Comparison of ENCODE assay signal across 8 cellular contexts in the genomic region with DNA sequence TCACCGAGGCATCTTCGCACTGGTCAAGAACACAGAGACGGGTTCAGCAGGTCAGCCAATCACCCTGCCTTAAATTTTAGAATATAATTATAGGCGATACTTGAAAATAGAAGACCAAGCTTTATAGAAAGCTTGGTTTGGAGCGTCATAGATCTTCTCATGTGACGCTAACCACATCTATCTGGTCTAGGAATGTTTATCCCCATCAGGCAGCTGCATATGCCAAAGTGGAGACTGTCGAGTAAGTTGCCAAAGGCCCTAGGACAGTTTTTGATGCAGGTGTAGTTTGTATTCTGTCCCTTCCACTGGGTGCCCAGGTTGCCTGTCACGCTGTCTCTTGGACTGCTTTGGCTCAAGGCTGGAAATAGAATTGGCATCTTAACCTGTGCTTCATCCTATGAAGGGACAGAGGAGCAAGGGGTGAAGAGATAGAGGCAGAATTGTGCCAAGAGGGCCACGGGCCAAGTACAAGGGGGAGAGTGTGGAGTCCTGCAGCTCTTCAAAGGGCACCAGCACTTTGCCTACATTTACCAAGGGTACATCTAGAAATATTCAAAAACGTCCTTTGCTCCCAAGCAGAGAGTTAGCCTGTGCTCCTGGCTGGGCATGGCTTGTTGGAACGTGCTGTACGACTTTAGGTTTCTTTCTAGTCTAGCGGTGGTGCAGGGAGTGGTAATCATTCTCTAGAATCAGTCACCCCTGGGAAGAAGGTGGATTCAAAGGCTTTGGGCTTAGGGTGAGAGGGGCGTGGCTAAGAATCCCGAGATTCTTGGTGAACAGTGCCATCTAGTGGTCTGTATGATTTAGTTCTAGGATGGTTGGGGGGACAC. TPM values are rescaled to one million over a fixed set of nuclear protein-coding genes. Genes with fewer than 3 reads are reported as not detected.
A peak's percentile ranks its signal among the peaks of the same experiment; 100 is the strongest.
DNase-seq lines count a peak whose midpoint lies in the region; ATAC-seq and TF ChIP-seq lines count a peak whose summit lies in the region.

No MANE protein-coding gene starts in this region.

- H3K27ac Mint-ChIP-seq in activated CD4-positive, alpha-beta T cell treated with anti-CD3 and anti-CD28 coated beads, Interleukin-2, amount 10 ng/mL, durations not matched to agents 7 days and 5 days, result peak overlapping the region; percentile 95

- peaks cover 4% of the 10 kb centered on the region for H3K27me3 Mint-ChIP-seq in activated CD4-positive, alpha-beta T cell treated with anti-CD3 and anti-CD28 coated beads, Interleukin-2, amount 10 ng/mL, durations not matched to agents 7 days and 5 days

- no peaks in the 10 kb centered on the region for H3K9me3 Mint-ChIP-seq in activated CD4-positive, alpha-beta T cell treated with anti-CD3 and anti-CD28 coated beads, Interleukin-2, amount 10 ng/mL, durations not matched to agents 7 days and 5 days

- H3K27me3 ChIP-seq in BE2C (no peaks in the 10 kb centered on the region), dorsolateral prefrontal cortex (no peaks in the 10 kb centered on the region), lung (ENCODE audit: control insufficient read depth, insufficient read depth) (no peaks in the 10 kb centered on the region)

- H3K36me3 ChIP-seq in BE2C, result no peaks in the 10 kb centered on the region
- H3K36me3 ChIP-seq in lung (ENCODE audit: control insufficient read depth in 2 of 2, insufficient read depth in 2 of 2, low read length in 2 of 2), result no peaks in the 10 kb centered on the region

- 49 to 50% methylated on average over 15 of the region's 15 CpGs for WGBS in lung, 2 donors

- H3K27ac ChIP-seq in dorsolateral prefrontal cortex, result peak overlapping the region in 1 of 59 donors; percentile 68
- peak overlapping the region in 1 of 2 donors; percentile 56 for H3K27ac ChIP-seq in lung (ENCODE audit: low read depth in 1 of 2, low read length in 1 of 2)

- no peaks in the 10 kb centered on the region for H3K36me3 Mint-ChIP-seq in activated CD4-positive, alpha-beta T cell treated with anti-CD3 and anti-CD28 coated beads, Interleukin-2, amount 10 ng/mL, durations not matched to agents 7 days and 5 days (ENCODE audit: low read depth)

- H3K9me3 ChIP-seq in BE2C (no peaks in the 10 kb centered on the region), lung (ENCODE audit: control insufficient read depth in 2 of 2, insufficient read depth in 1 of 2, low read length in 1 of 2) (no peaks in the 10 kb centered on the region)

- POLR2A ChIA-PET in activated CD4-positive, alpha-beta T cell treated with anti-CD3 and anti-CD28 coated beads, Interleukin-2, amount 10 ng/mL, durations not matched to agents 7 days and 5 days (lab: Charles Lee), result no interaction called here

- ATAC-seq in GM19025 (IDR thresholded peaks at IDR 0.05; ENCODE audit: low read depth, unreplicated experiment), result peak; percentile 29
- peak; percentile 35 for ATAC-seq in HG03432 (IDR thresholded peaks at IDR 0.05; ENCODE audit: unreplicated experiment)
- ATAC-seq in lung (ENCODE audit: insufficient read depth, low FRiP score), result peak; percentile 91

- H3K4me3 Mint-ChIP-seq in activated CD4-positive, alpha-beta T cell treated with anti-CD3 and anti-CD28 coated beads, Interleukin-2, amount 10 ng/mL, durations not matched to agents 7 days and 5 days, result no peak overlapping the region

- H3K4me1 ChIP-seq in BE2C (peaks cover 15% of the 10 kb centered on the region), lung (ENCODE audit: control insufficient read depth in 2 of 2, insufficient read depth in 2 of 2, low read length in 2 of 2) (peaks cover 3 to 6% of the 10 kb centered on the region in 2 donors)

- DNase-seq in BE2C (peak; percentile 74), NCI-H524 treated with DMSO at 0.1 percent for 48 hours (lab: John Stamatoyannopoulos, UW) (peak; percentile 43), dorsolateral prefrontal cortex (peak in 5 of 10 donors; percentile 40 to 74 (median 48)), lung (ENCODE audit: low spot score) (peak; percentile 74)
- DNase-seq in activated CD4-positive, alpha-beta T cell treated with anti-CD3 and anti-CD28 coated beads, Interleukin-2, amount 10 ng/mL, durations not matched to agents 7 days and 5 days, result peak; percentile 84
- DNase-seq in stimulated activated CD8-positive, alpha-beta memory T cell treated with anti-CD3 and anti-CD28 coated beads, Interleukin-4, amount 100 ng/mL, for 24 hours (ENCODE audit: low read depth), result peak; percentile 35

- H3K4me1 Mint-ChIP-seq in activated CD4-positive, alpha-beta T cell treated with anti-CD3 and anti-CD28 coated beads, Interleukin-2, amount 10 ng/mL, durations not matched to agents 7 days and 5 days, result peaks cover 65% of the 10 kb centered on the region

- intact Hi-C loops in dorsolateral prefrontal cortex (cut with DNase I), result loop anchor here (2.0 to 5.0 kb wide), 5 partner anchors 200 to 300 kb away; no protein-coding TSS in a partner anchor

- H3K4me3 ChIP-seq in BE2C (ENCODE audit: low read depth, low read length), result no peak overlapping the region
- H3K4me3 ChIP-seq in dorsolateral prefrontal cortex, result peak overlapping the region in 5 of 59 donors; percentile 8 to 45 (median 24)
- H3K4me3 ChIP-seq in lung, result no peak overlapping the region

- TF ChIP-seq CTCF in BE2C (IDR thresholded peaks at IDR 0.05; ENCODE audit: low read depth, low read length) (peak; percentile 81), dorsolateral prefrontal cortex (IDR thresholded peaks at IDR 0.05 in 54 of 56, conservative IDR thresholded peaks at IDR 0.05 in 2 of 56; ENCODE audit: low read depth in 1 of 56, partially characterized antibody in 56 of 56) (peak; percentile 58 to 94 (median 84)), lung (IDR thresholded peaks at IDR 0.05; ENCODE audit: control extremely low read depth, extremely low read depth) (peak; percentile 78)

- CTCF ChIA-PET in activated CD4-positive, alpha-beta T cell treated with anti-CD3 and anti-CD28 coated beads, Interleukin-2, amount 10 ng/mL, durations not matched to agents 7 days and 5 days (lab: Charles Lee), result interaction anchor here (0.6 to 1.5 kb wide), 12 partner anchors 10 to 425 kb away, joined by 3 to 8 read pairs (median 4); a partner anchor contains a TSS

RNA-seq across cellular contexts. Expression of a gene that starts 5.3 kb away (rescaled TPM):
- polyA plus RNA-seq in BE2C (2012; ENCODE audit: insufficient read depth, insufficient read length, low read depth), result 5.2 TPM
- total RNA-seq in activated CD4-positive, alpha-beta T cell treated with anti-CD3 and anti-CD28 coated beads, Interleukin-2, amount 10 ng/mL, durations not matched to agents 7 days and 5 days, result 10 to 100 TPM; 28.2 to 34.4 TPM
- 10 to 100 TPM; 15.3 to 48.2 (median 24.5) TPM for total RNA-seq in dorsolateral prefrontal cortex
- 10 to 100 TPM; 31.7 to 58.5 TPM for total RNA-seq in lung
- polyA plus RNA-seq in lung, result 10 to 100 TPM; 30.4 to 51.9 TPM

RNA-seq across cellular contexts. Expression of a gene that starts 49.6 kb away (rescaled TPM):
- polyA plus RNA-seq in BE2C (2012; ENCODE audit: insufficient read depth, insufficient read length, low read depth), result 130 TPM
- total RNA-seq in activated CD4-positive, alpha-beta T cell treated with anti-CD3 and anti-CD28 coated beads, Interleukin-2, amount 10 ng/mL, durations not matched to agents 7 days and 5 days, result 100 to 1,000 TPM; 200 to 203 TPM
- total RNA-seq in dorsolateral prefrontal cortex, result 100 to 1,000 TPM; 224 to 559 (median 417) TPM
- 100 to 1,000 TPM; 377 to 422 TPM for total RNA-seq in lung
- polyA plus RNA-seq in lung, result 100 to 1,000 TPM in 1 of 2 donors, 10 to 100 TPM in 1; 74.0 to 152 TPM

Comparison
In these comparisons a context has a peak if more than half of its experiments do, and no peak if none do; other contexts are left out.
1. ATAC-seq: peak in every context shown above with its lines; median percentile 91 in lung; 35 in HG03432; 29 in GM19025.